22 cellular contexts compared by ENCODE assay signal in genomic region chr17:41421617-41422016, GRCh38. TPM values are rescaled to one million over a fixed set of nuclear protein-coding genes. Genes with fewer than 3 reads are reported as not detected.
DNase-seq lines count a peak whose midpoint lies in the region; ATAC-seq, FAIRE-seq and TF ChIP-seq lines count a peak whose summit lies in the region.
"Had no signal": no experiment of that assay in that cellular context is flagged by ENCODE, and none has a peak within 500 bp of the region (broad histone marks: within the 10 kb centered on the region; RNA-seq: fewer than 3 reads in every experiment).

No MANE protein-coding gene starts in this region.

- H3K4ac ChIP-seq in mesenchymal stem cell (ENCODE audit: low read depth in 1 of 2, low read length in 2 of 2): no peak overlapping the region

- H2BK120ac ChIP-seq in mesenchymal stem cell (ENCODE audit: low read depth, low read length): no peak overlapping the region

- H3K4me2 ChIP-seq in mesenchymal stem cell (ENCODE audit: low read length, poor library complexity, severe bottlenecking): no peak overlapping the region
- H3K4me2 ChIP-seq: BLaER1 treated with 17β-estradiol and CSF1 and Interleukin-3, amounts not matched to agents 10 nM and 100 nM had no signal

- peak overlapping the region; percentile 13 for H2AK5ac ChIP-seq in mesenchymal stem cell (ENCODE audit: low read length, severe bottlenecking)

- H4K8ac ChIP-seq in mesenchymal stem cell (ENCODE audit: low read length): no peak overlapping the region

- H4K91ac ChIP-seq in mesenchymal stem cell (ENCODE audit: low read length): no peak overlapping the region

- H3K27ac ChIP-seq in breast epithelium (peak overlapping the region in 1 of 2 donors; percentile 68), mesenchymal stem cell (ENCODE audit: low read length, poor library complexity, severe bottlenecking) (no peak overlapping the region), vagina (peak overlapping the region; percentile 62), caudate nucleus (ENCODE audit: low read depth, low read length) (no peak overlapping the region)
- H3K27ac ChIP-seq: BLaER1 treated with 17β-estradiol and CSF1 and Interleukin-3, amounts not matched to agents 10 nM and 100 nM had no signal

- H3K79me1 ChIP-seq in mesenchymal stem cell (replicated peaks; ENCODE audit: low read length, poor library complexity, severe bottlenecking): no peaks in the 10 kb centered on the region

- no peaks in the 10 kb centered on the region for H3K9me3 Mint-ChIP-seq in MCF 10A (ENCODE audit: unreplicated experiment)
- H3K9me3 Mint-ChIP-seq: CD4-positive, alpha-beta memory T cell had no signal

- H3K4me1 ChIP-seq in breast epithelium (peaks cover 0 to 9% of the 10 kb centered on the region in 2 donors), mesenchymal stem cell (ENCODE audit: control insufficient read depth, insufficient read depth, low read depth, low read length) (peaks cover 14% of the 10 kb centered on the region), vagina (peaks cover 58% of the 10 kb centered on the region)

- H3K4me3 Mint-ChIP-seq in MCF 10A (ENCODE audit: unreplicated experiment): no peak overlapping the region
- H3K4me3 Mint-ChIP-seq: CD4-positive, alpha-beta memory T cell had no signal

- H3K23ac ChIP-seq in mesenchymal stem cell (ENCODE audit: low read length in 2 of 2): no peak overlapping the region

- no peaks in the 10 kb centered on the region for H3K27me3 ChIP-seq in breast epithelium
- H3K27me3 ChIP-seq in mesenchymal stem cell (ENCODE audit: control insufficient read depth in 1 of 2, insufficient read depth in 1 of 2, low read length in 2 of 2): peaks cover 0 to 30% of the 10 kb centered on the region in 2 experiments
- H3K27me3 ChIP-seq in vagina: no peaks in the 10 kb centered on the region
- H3K27me3 ChIP-seq: BLaER1 treated with 17β-estradiol and CSF1 and Interleukin-3, amounts not matched to agents 10 nM and 100 nM had no signal

- peaks cover 32% of the 10 kb centered on the region for H3K4me1 Mint-ChIP-seq in MCF 10A (ENCODE audit: insufficient read depth, unreplicated experiment)

- CTCF ChIA-PET in MCF 10A (lab: Yijun Ruan, JAX): no interaction called here

- TF ChIP-seq CTCF in MCF 10A (IDR thresholded peaks at IDR 0.05; ENCODE audit: unreplicated experiment) (no peak), breast epithelium (IDR thresholded peaks at IDR 0.05) (no peak), vagina (IDR thresholded peaks at IDR 0.05) (no peak)

- no TSS peak for BruUV-seq in MCF 10A (replicated peaks; lab: Mats Ljungman, UMichigan)

- FAIRE-seq in endometrium (lab: Jason Lieb, UNC): peak; percentile 46

- no peaks in the 10 kb centered on the region for H3K36me3 Mint-ChIP-seq in MCF 10A (ENCODE audit: insufficient read depth, unreplicated experiment)
- H3K36me3 Mint-ChIP-seq: CD4-positive, alpha-beta memory T cell had no signal

- WGBS in mesenchymal stem cell: 27% methylated on average over 4 of the region's 4 CpGs

- H2BK15ac ChIP-seq in mesenchymal stem cell (ENCODE audit: low read depth, poor library complexity, severe bottlenecking): no peak overlapping the region

- no peak overlapping the region for H3K18ac ChIP-seq in mesenchymal stem cell (ENCODE audit: low read depth in 1 of 2, low read length in 2 of 2)

- no peak overlapping the region for H3K9ac ChIP-seq in mesenchymal stem cell (ENCODE audit: low read length)
- H3K9ac ChIP-seq: BLaER1 treated with 17β-estradiol and CSF1 and Interleukin-3, amounts not matched to agents 10 nM and 100 nM had no signal

- no peak overlapping the region for H2BK5ac ChIP-seq in mesenchymal stem cell (ENCODE audit: low read depth, low read length, poor library complexity, severe bottlenecking)

- H3K9me3 ChIP-seq in breast epithelium (no peaks in the 10 kb centered on the region), mesenchymal stem cell (ENCODE audit: control insufficient read depth, low read length) (no peaks in the 10 kb centered on the region), vagina (no peaks in the 10 kb centered on the region)
- H3K9me3 ChIP-seq: BLaER1 treated with 17β-estradiol and CSF1 and Interleukin-3, amounts not matched to agents 10 nM and 100 nM; Caco-2 had no signal

- H3K27me3 Mint-ChIP-seq in MCF 10A (ENCODE audit: insufficient read depth, unreplicated experiment): no peaks in the 10 kb centered on the region
- H3K27me3 Mint-ChIP-seq: CD4-positive, alpha-beta memory T cell had no signal

- H3K4me3 ChIP-seq in breast epithelium (no peak overlapping the region), mesenchymal stem cell (ENCODE audit: insufficient read depth in 1 of 2, low read depth in 1 of 2, low read length in 2 of 2) (no peak overlapping the region), vagina (no peak overlapping the region)
- H3K4me3 ChIP-seq: BLaER1 treated with 17β-estradiol and CSF1 and Interleukin-3, amounts not matched to agents 10 nM and 100 nM had no signal

- DNase-seq in MCF 10A (ENCODE audit: unreplicated experiment) (no peak), breast epithelium (ENCODE audit: low spot score in 2 of 2) (no peak), mesenchymal stem cell (peak; percentile 43), vagina (ENCODE audit: extremely low spot score in 2 of 2) (no peak), caudate nucleus (lab: John Stamatoyannopoulos, UW) (no peak), NCI-H69 (lab: John Stamatoyannopoulos, UW) (no peak)
- DNase-seq: 8988T; Caco-2; CD4-positive, alpha-beta memory T cell; DMS 273 treated with DMSO at 0.1 percent for 48 hours; DMS79 treated with DMSO at 0.1 percent for 48 hours; GOT3; Karpas-422; NCI-H1694; NCI-H446; NCI-H526; RPMI8226; SIG-M5 had no signal

- H3K14ac ChIP-seq in mesenchymal stem cell (ENCODE audit: low read length in 2 of 2): no peak overlapping the region

- intact Hi-C loops in MCF 10A (cut with micrococcal nuclease) (no loop called here), breast epithelium (cut with DNase I; ENCODE audit: low total_unique reads) (no loop called here), vagina (cut with DNase I) (no loop called here)

- H3K36me3 ChIP-seq in breast epithelium (no peaks in the 10 kb centered on the region), mesenchymal stem cell (ENCODE audit: control insufficient read depth in 1 of 2, insufficient read depth in 2 of 2, low read depth in 1 of 2, low read length in 2 of 2) (no peaks in the 10 kb centered on the region), vagina (no peaks in the 10 kb centered on the region)
- H3K36me3 ChIP-seq: BLaER1 treated with 17β-estradiol and CSF1 and Interleukin-3, amounts not matched to agents 10 nM and 100 nM had no signal

- no peak overlapping the region for H2AFZ ChIP-seq in mesenchymal stem cell (ENCODE audit: low read depth, low read length)

- POLR2A ChIA-PET in MCF 10A (lab: Yijun Ruan, JAX): interaction anchor here (0.6 to 2.4 kb wide), 3 partner anchors 13 to 97 kb away, joined by 3 to 13 read pairs (median 9); no protein-coding TSS in a partner anchor

- H3K27ac Mint-ChIP-seq in MCF 10A (ENCODE audit: low read depth, unreplicated experiment): peak overlapping the region; percentile 46

- H2BK12ac ChIP-seq in mesenchymal stem cell (ENCODE audit: low read length in 2 of 2): no peak overlapping the region

- TF ChIP-seq POLR2A in breast epithelium (IDR thresholded peaks at IDR 0.05) (no peak), vagina (IDR thresholded peaks at IDR 0.05) (no peak)

- no peak for ATAC-seq in HG03521 (IDR thresholded peaks at IDR 0.05; ENCODE audit: unreplicated experiment)

RNA-seq across cellular contexts. Expression of gene KRT37, which starts 2.8 kb away (rescaled TPM):
- total RNA-seq in MCF 10A (2022) (not detected in 2 replicates), breast epithelium (not detected), vagina (not detected)
- not detected for polyA plus RNA-seq in mesenchymal stem cell (2013, experiment 1 of 2)
- not detected for polyA plus RNA-seq in mesenchymal stem cell (2013, experiment 2 of 2)
- total RNA-seq: Caco-2; CD4-positive, alpha-beta memory T cell; M059J had no signal
- polyA plus RNA-seq: CD4-positive, alpha-beta memory T cell had no signal

RNA-seq across cellular contexts. Expression of gene KRT38, which starts 19.2 kb away (rescaled TPM):
- total RNA-seq in MCF 10A (2022): not detected in 2 replicates
- not detected for total RNA-seq in breast epithelium
- not detected for polyA plus RNA-seq in mesenchymal stem cell (2013, experiment 1 of 2)
- polyA plus RNA-seq in mesenchymal stem cell (2013, experiment 2 of 2): not detected
- total RNA-seq in vagina: not detected
- total RNA-seq: Caco-2; CD4-positive, alpha-beta memory T cell; M059J had no signal
- polyA plus RNA-seq: CD4-positive, alpha-beta memory T cell had no signal

RNA-seq across cellular contexts. Expression of gene KRT31, which starts 24.2 kb away (rescaled TPM):
- total RNA-seq in MCF 10A (2022): not detected in 2 replicates
- not detected for total RNA-seq in breast epithelium
- not detected for polyA plus RNA-seq in mesenchymal stem cell (2013, experiment 1 of 2)
- not detected for polyA plus RNA-seq in mesenchymal stem cell (2013, experiment 2 of 2)
- not detected for total RNA-seq in vagina
- total RNA-seq: Caco-2; CD4-positive, alpha-beta memory T cell; M059J had no signal
- polyA plus RNA-seq: CD4-positive, alpha-beta memory T cell had no signal

RNA-seq across cellular contexts. Expression of gene KRT34, which starts 39.5 kb away (rescaled TPM):
- 0.40 and 0.42 TPM in 2 replicates for total RNA-seq in MCF 10A (2022)
- not detected for total RNA-seq in breast epithelium
- polyA plus RNA-seq in mesenchymal stem cell (2013, experiment 1 of 2): 0.43 TPM
- polyA plus RNA-seq in mesenchymal stem cell (2013, experiment 2 of 2): 0.42 TPM
- 0.74 TPM for total RNA-seq in vagina
- total RNA-seq: Caco-2; CD4-positive, alpha-beta memory T cell had no signal
- polyA plus RNA-seq: CD4-positive, alpha-beta memory T cell had no signal

RNA-seq across cellular contexts. Expression of gene KRT32, which starts 45.6 kb away (rescaled TPM):
- total RNA-seq in MCF 10A (2022): not detected in 2 replicates
- under 1 TPM in 2 of 3 donors, not detected in 1; 0.33 to 0.73 TPM for total RNA-seq in breast epithelium
- not detected for polyA plus RNA-seq in mesenchymal stem cell (2013, experiment 1 of 2)
- polyA plus RNA-seq in mesenchymal stem cell (2013, experiment 2 of 2): 0.01 TPM
- total RNA-seq in vagina: not detected
- total RNA-seq: Caco-2; CD4-positive, alpha-beta memory T cell had no signal
- polyA plus RNA-seq: CD4-positive, alpha-beta memory T cell had no signal
